ENCODE assay signal across 1 cellular context in genomic region chr19:14056741-14057356, GRCh38.
TF ChIP-seq lines count a peak whose summit lies in the region.

No MANE protein-coding gene starts in this region.

TF ChIP-seq in endothelial cell of umbilical vein, 7 proteins besides CTCF, POLR2A, EP300 and RAD21:
- TF ChIP-seq GATA2 (IDR thresholded peaks at IDR 0.05; ENCODE audit: insufficient read depth, insufficient read length, low read depth, low read length) (no peak), MYC (IDR thresholded peaks at IDR 0.05; ENCODE audit: low read depth, low read length) (no peak), POLR2AphosphoS5 (IDR thresholded peaks at IDR 0.05; ENCODE audit: insufficient read depth, low read depth, low read length) (no peak), EZH2 (IDR thresholded peaks at IDR 0.05; ENCODE audit: borderline replicate concordance, low read depth, low read length, severe bottlenecking) (no peak), FOS (IDR thresholded peaks at IDR 0.05; ENCODE audit: borderline replicate concordance, insufficient read depth, low read length) (no peak), JUN (IDR thresholded peaks at IDR 0.05; ENCODE audit: borderline replicate concordance, insufficient read depth, insufficient read length, low read depth) (no peak), MAX (IDR thresholded peaks at IDR 0.05; ENCODE audit: insufficient read depth, insufficient read length) (no peak)
